Comparison of ENCODE assay signal across 27 cellular contexts in genomic region chr1:179278920-179279319, GRCh38.
"Had no signal": no experiment of that assay in that cellular context is flagged by ENCODE, and none has a peak within 500 bp of the region (broad histone marks: within the 10 kb centered on the region; RNA-seq: fewer than 3 reads in every experiment).

No MANE protein-coding gene starts in this region.

- H3K4me1 ChIP-seq: adrenal gland, body of pancreas, esophagus squamous epithelium, gastroesophageal sphincter, heart right ventricle had no signal

- ATAC-seq: activated naive CD8-positive, alpha-beta T cell treated with anti-CD3 and anti-CD28 coated beads, Interleukin-2, amount 50 U/mL, for 24 hours; activated T-cell treated with anti-CD3 and anti-CD28 coated beads, Interleukin-2, amount 50 U/mL, for 72 hours; body of pancreas; gastroesophageal sphincter; heart right ventricle had no signal

- H3K4me3 ChIP-seq: adrenal gland, body of pancreas, esophagus squamous epithelium, gastroesophageal sphincter, heart right ventricle had no signal

- H3K27ac Mint-ChIP-seq: activated CD4-positive, alpha-beta memory T cell treated with anti-CD3 and anti-CD28 coated beads, Interleukin-2, amount 10 ng/mL, durations not matched to agents 7 days and 5 days; activated CD4-positive, alpha-beta T cell treated with anti-CD3 and anti-CD28 coated beads, Interleukin-2, amount 10 ng/mL, durations not matched to agents 7 days and 5 days; activated naive CD4-positive, alpha-beta T cell treated with anti-CD3 and anti-CD28 coated beads, Interleukin-2, amount 50 U/mL, for 24 hours; activated naive CD8-positive, alpha-beta T cell treated with anti-CD3 and anti-CD28 coated beads for 36 hours; activated naive CD8-positive, alpha-beta T cell treated with anti-CD3 and anti-CD28 coated beads, Interleukin-2, amount 50 U/mL, for 24 hours; activated T-cell treated with anti-CD3 and anti-CD28 coated beads, Interleukin-2, amount 50 U/mL, for 24 hours; activated T-cell treated with anti-CD3 and anti-CD28 coated beads, Interleukin-2, amount 50 U/mL, for 72 hours had no signal

- H3K4me1 Mint-ChIP-seq: activated CD4-positive, alpha-beta memory T cell treated with anti-CD3 and anti-CD28 coated beads, Interleukin-2, amount 10 ng/mL, durations not matched to agents 7 days and 5 days; activated CD4-positive, alpha-beta T cell treated with anti-CD3 and anti-CD28 coated beads, Interleukin-2, amount 10 ng/mL, durations not matched to agents 7 days and 5 days; activated naive CD4-positive, alpha-beta T cell treated with anti-CD3 and anti-CD28 coated beads, Interleukin-2, amount 50 U/mL, for 24 hours; activated naive CD8-positive, alpha-beta T cell treated with anti-CD3 and anti-CD28 coated beads, Interleukin-2, amount 50 U/mL, for 24 hours had no signal

- H3K4me3 Mint-ChIP-seq: activated CD4-positive, alpha-beta memory T cell treated with anti-CD3 and anti-CD28 coated beads, Interleukin-2, amount 10 ng/mL, durations not matched to agents 7 days and 5 days; activated CD4-positive, alpha-beta T cell treated with anti-CD3 and anti-CD28 coated beads, Interleukin-2, amount 10 ng/mL, durations not matched to agents 7 days and 5 days; activated naive CD4-positive, alpha-beta T cell treated with anti-CD3 and anti-CD28 coated beads, Interleukin-2, amount 50 U/mL, for 24 hours; activated naive CD8-positive, alpha-beta T cell treated with anti-CD3 and anti-CD28 coated beads for 36 hours; activated naive CD8-positive, alpha-beta T cell treated with anti-CD3 and anti-CD28 coated beads, Interleukin-2, amount 50 U/mL, for 24 hours; activated T-cell treated with anti-CD3 and anti-CD28 coated beads, Interleukin-2, amount 50 U/mL, for 24 hours; activated T-cell treated with anti-CD3 and anti-CD28 coated beads, Interleukin-2, amount 50 U/mL, for 72 hours had no signal

- DNase-seq: activated CD4-positive, alpha-beta memory T cell treated with anti-CD3 and anti-CD28 coated beads, Interleukin-2, amount 10 ng/mL, durations not matched to agents 7 days and 5 days; activated CD4-positive, alpha-beta T cell treated with anti-CD3 and anti-CD28 coated beads for 4 hours; activated CD4-positive, alpha-beta T cell treated with anti-CD3 and anti-CD28 coated beads, Interleukin-2, amount 10 ng/mL, durations not matched to agents 7 days and 5 days; activated CD4-positive, alpha-beta T cell treated with anti-CD3 and anti-CD28 coated beads, Interleukin-2, amount 50 U/mL, for 4 hours; activated CD4-positive, CD25-positive, alpha-beta regulatory T cell; activated CD4-positive, CD25-positive, alpha-beta regulatory T cell treated with anti-CD3 and anti-CD28 coated beads, Interleukin-2, amount 50 U/mL, for 72 hours; activated CD8-positive, alpha-beta memory T cell treated with anti-CD3 and anti-CD28 coated beads, Interleukin-2, amount 50 U/mL, for 48 hours; activated gamma-delta T cell; activated naive CD4-positive, alpha-beta T cell; activated naive CD8-positive, alpha-beta T cell treated with anti-CD3 and anti-CD28 coated beads for 36 hours; activated naive CD8-positive, alpha-beta T cell treated with anti-CD3 and anti-CD28 coated beads, Interleukin-2, amount 50 U/mL, for 24 hours; activated T-cell treated with anti-CD3 and anti-CD28 coated beads for 4 hours; activated T-cell treated with anti-CD3 and anti-CD28 coated beads, Interleukin-2, amount 50 U/mL, for 24 hours; activated T-cell treated with anti-CD3 and anti-CD28 coated beads, Interleukin-2, amount 50 U/mL, for 72 hours; adrenal gland; amygdala; aorta; body of pancreas; caudate nucleus; effector CD8-positive, alpha-beta T cell; esophagus squamous epithelium; foreskin melanocyte; heart right ventricle; T-helper 2 cell; WERI-Rb-1 had no signal

- H3K9me3 ChIP-seq: adrenal gland, body of pancreas had no signal

- H3K36me3 ChIP-seq: adrenal gland, esophagus squamous epithelium, gastroesophageal sphincter, heart right ventricle, WERI-Rb-1 had no signal

- H3K27me3 Mint-ChIP-seq: activated CD4-positive, alpha-beta memory T cell treated with anti-CD3 and anti-CD28 coated beads, Interleukin-2, amount 10 ng/mL, durations not matched to agents 7 days and 5 days; activated CD4-positive, alpha-beta T cell treated with anti-CD3 and anti-CD28 coated beads, Interleukin-2, amount 10 ng/mL, durations not matched to agents 7 days and 5 days; activated naive CD4-positive, alpha-beta T cell treated with anti-CD3 and anti-CD28 coated beads, Interleukin-2, amount 50 U/mL, for 24 hours; activated naive CD8-positive, alpha-beta T cell treated with anti-CD3 and anti-CD28 coated beads for 36 hours; activated naive CD8-positive, alpha-beta T cell treated with anti-CD3 and anti-CD28 coated beads, Interleukin-2, amount 50 U/mL, for 24 hours; activated T-cell treated with anti-CD3 and anti-CD28 coated beads, Interleukin-2, amount 50 U/mL, for 24 hours had no signal

- H3K9me3 Mint-ChIP-seq: activated naive CD4-positive, alpha-beta T cell treated with anti-CD3 and anti-CD28 coated beads, Interleukin-2, amount 50 U/mL, for 24 hours had no signal

- H3K27me3 ChIP-seq: adrenal gland, body of pancreas, esophagus squamous epithelium, gastroesophageal sphincter, heart right ventricle had no signal
